In the genomic region with DNA sequence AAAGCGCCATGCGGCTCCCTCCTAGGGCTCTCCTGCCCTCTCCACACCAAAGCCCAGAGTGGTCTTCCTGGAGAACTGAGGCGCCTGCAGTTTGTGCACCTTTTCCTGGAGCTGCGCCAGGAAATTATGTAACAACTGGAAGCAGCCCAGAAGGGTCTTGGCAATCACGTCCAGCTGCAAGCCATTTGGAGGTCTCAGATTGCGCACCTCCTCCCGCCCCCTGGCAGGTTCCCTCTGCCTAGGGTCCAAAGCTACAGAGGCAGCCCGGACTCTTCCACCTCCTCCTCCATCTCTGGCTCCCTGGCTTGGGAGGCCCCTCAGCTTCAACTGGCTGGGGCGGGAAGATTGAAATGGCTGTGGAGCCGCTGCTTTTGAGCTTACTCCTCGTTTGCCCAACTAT, we compare ENCODE assay signal across 16 cellular contexts. TPM values are rescaled to one million over a fixed set of nuclear protein-coding genes. Genes with fewer than 3 reads are reported as not detected.
DNase-seq lines count a peak whose midpoint lies in the region; ATAC-seq and TF ChIP-seq lines count a peak whose summit lies in the region.
"Had no signal": no experiment of that assay in that cellular context is flagged by ENCODE, and none has a peak within 500 bp of the region (broad histone marks: within the 10 kb centered on the region; RNA-seq: fewer than 3 reads in every experiment).

No MANE protein-coding gene starts in this region.

- POLR2A ChIA-PET in PC-9 (lab: Charles Lee; ENCODE audit: unreplicated experiment) = no interaction called here

- H3K9me3 ChIP-seq in PC-9 (ENCODE audit: insufficient read depth, low read depth) (no peaks in the 10 kb centered on the region), lower lobe of right lung (no peaks in the 10 kb centered on the region), upper lobe of left lung (no peaks in the 10 kb centered on the region)
- H3K9me3 ChIP-seq: right lobe of liver had no signal

- H3F3A ChIP-seq in PC-9 (ENCODE audit: insufficient read depth, low read depth) = peaks cover 6% of the 10 kb centered on the region

- no peaks in the 10 kb centered on the region for H3K4me1 Mint-ChIP-seq in endothelial cell (ENCODE audit: unreplicated experiment)

- no peaks in the 10 kb centered on the region for H4K20me1 ChIP-seq in PC-9 (ENCODE audit: insufficient read depth)

- no peak for ATAC-seq in left cardiac atrium
- ATAC-seq in left ventricle myocardium superior = no peak
- no peak for ATAC-seq in lower lobe of right lung
- ATAC-seq in upper lobe of left lung (ENCODE audit: low FRiP score in 2 of 2) = no peak

- intact Hi-C loops in left cardiac atrium (cut with DNase I) = no loop called here
- intact Hi-C loops in left ventricle myocardium superior (cut with micrococcal nuclease) = no loop called here
- intact Hi-C loops in PC-9 (cut with micrococcal nuclease; ENCODE audit: unreplicated experiment) = no loop called here
- intact Hi-C loops in lower lobe of right lung (cut with DNase I) = no loop called here

- no peak overlapping the region for H3K27ac Mint-ChIP-seq in endothelial cell (ENCODE audit: unreplicated experiment)
- H3K27ac Mint-ChIP-seq: stimulated activated naive B cell treated with anti-CD40 and anti-IgM and Interleukin-4, amounts not matched to agents 10 μg/mL and 1 μg/mL and 100 μg/mL, for 72 hours had no signal

- peak overlapping the region; percentile 88; the same call in 1 of the 2 replicates for H3K4me3 ChIP-seq in PC-9
- peak overlapping the region; percentile 70 for H3K4me3 ChIP-seq in lower lobe of right lung
- H3K4me3 ChIP-seq in upper lobe of left lung = peak overlapping the region in 1 of 4 donors; percentile 60

- no peaks in the 10 kb centered on the region for H3K9me3 Mint-ChIP-seq in endothelial cell (ENCODE audit: unreplicated experiment)
- H3K9me3 Mint-ChIP-seq: stimulated activated naive B cell treated with anti-CD40 and anti-IgM and Interleukin-4, amounts not matched to agents 10 μg/mL and 1 μg/mL and 100 μg/mL, for 72 hours had no signal

- H3K79me2 ChIP-seq in PC-9 (ENCODE audit: low read depth) = no peaks in the 10 kb centered on the region

- no peak for TF ChIP-seq POLR2A in upper lobe of left lung (IDR thresholded peaks at IDR 0.05)

- H3K27ac ChIP-seq in PC-9 (no peak overlapping the region), lower lobe of right lung (peak overlapping the region; percentile 92), upper lobe of left lung (peak overlapping the region in 3 of 4 donors; percentile 87 to 91 (median 87))
- H3K27ac ChIP-seq: foreskin keratinocyte, HL-60 had no signal

- no peaks in the 10 kb centered on the region for H3K27me3 ChIP-seq in PC-9 (ENCODE audit: insufficient read depth, low read depth)
- peaks cover 13% of the 10 kb centered on the region for H3K27me3 ChIP-seq in lower lobe of right lung (ENCODE audit: low read depth)
- peaks cover 0 to 6% (median 0%) of the 10 kb centered on the region in 4 donors for H3K27me3 ChIP-seq in upper lobe of left lung
- H3K27me3 ChIP-seq: right lobe of liver had no signal

- H2AFZ ChIP-seq in PC-9 = no peak overlapping the region

- CTCF ChIA-PET in PC-9 (lab: Charles Lee) = no interaction called here

- H3K36me3 Mint-ChIP-seq in endothelial cell (ENCODE audit: low read depth, unreplicated experiment) = no peaks in the 10 kb centered on the region
- H3K36me3 Mint-ChIP-seq: stimulated activated naive B cell treated with anti-CD40 and anti-IgM and Interleukin-4, amounts not matched to agents 10 μg/mL and 1 μg/mL and 100 μg/mL, for 72 hours had no signal

- H3K36me3 ChIP-seq in PC-9 (ENCODE audit: low read depth) (no peaks in the 10 kb centered on the region), lower lobe of right lung (no peaks in the 10 kb centered on the region), upper lobe of left lung (no peaks in the 10 kb centered on the region)
- H3K36me3 ChIP-seq: right lobe of liver had no signal

- peaks cover 20% of the 10 kb centered on the region for H3K4me1 ChIP-seq in PC-9 (replicated peaks; ENCODE audit: insufficient read depth)
- H3K4me1 ChIP-seq in lower lobe of right lung = peaks cover 17% of the 10 kb centered on the region
- H3K4me1 ChIP-seq in upper lobe of left lung = peaks cover 14 to 29% (median 23%) of the 10 kb centered on the region in 4 donors

- DNase-seq in left cardiac atrium (peak; percentile 20), left ventricle myocardium superior (no peak), PC-9 (no peak), lower lobe of right lung (no peak), upper lobe of left lung (no peak), endothelial cell (ENCODE audit: low spot score) (no peak), COLO829 (ENCODE audit: low spot score) (no peak)
- DNase-seq in stimulated activated naive CD4-positive, alpha-beta T cell (lab: John Stamatoyannopoulos, UW) = no peak
- DNase-seq: activated CD4-positive, CD25-positive, alpha-beta regulatory T cell treated with anti-CD3 and anti-CD28 coated beads, Interleukin-2, amount 50 U/mL, for 72 hours; effector CD4-positive, alpha-beta T cell; Kasumi-1; stimulated activated CD4-positive, alpha-beta T cell treated with anti-CD3 and anti-CD28 coated beads, Interleukin-4, amount 100 ng/mL, for 4 hours; stimulated activated naive B cell treated with anti-CD40 and anti-IgM and Interleukin-4, amounts not matched to agents 10 μg/mL and 1 μg/mL and 100 μg/mL, for 72 hours had no signal

- no peaks in the 10 kb centered on the region for H3K9me2 ChIP-seq in PC-9 (ENCODE audit: insufficient read depth)

- H3K4me3 Mint-ChIP-seq in endothelial cell (ENCODE audit: unreplicated experiment) = no peak overlapping the region

- TF ChIP-seq CTCF in PC-9 (conservative IDR thresholded peaks at IDR 0.05) (no peak), lower lobe of right lung (IDR thresholded peaks at IDR 0.05) (no peak), upper lobe of left lung (IDR thresholded peaks at IDR 0.05) (no peak), endothelial cell (IDR thresholded peaks at IDR 0.05; ENCODE audit: unreplicated experiment) (no peak)

- H3K27me3 Mint-ChIP-seq in endothelial cell (ENCODE audit: unreplicated experiment) = peaks cover 2% of the 10 kb centered on the region

- 35 to 40% methylated on average over 9 to 11 of the region's 11 CpGs for WGBS in upper lobe of left lung, 2 donors

- no peak for TF ChIP-seq EP300 in upper lobe of left lung (IDR thresholded peaks at IDR 0.05)

- H3K4me2 ChIP-seq in PC-9 = peak overlapping the region; percentile 84; the same call in 1 of the 2 replicates

- no TSS peak for BruUV-seq in PC-9 (replicated peaks; lab: Mats Ljungman, UMichigan)

RNA-seq across cellular contexts. Expression of a gene that starts 34.0 kb away (rescaled TPM):
- total RNA-seq in left cardiac atrium (under 1 TPM in 1 of 2 donors, not detected in 1; 0.29 TPM), left ventricle myocardium superior (0.69 TPM), PC-9 (2021) (1.5 TPM in 1 of 2 replicates, not detected in the other), lower lobe of right lung (630 TPM), upper lobe of left lung (100 to 1,000 TPM; 339 to 906 (median 589) TPM), endothelial cell (ENCODE audit: unreplicated experiment) (0.31 TPM)

Comparison
In these comparisons a context has a peak if more than half of its experiments do, and no peak if none do; other contexts are left out.
1. RNA of a gene that starts 34.0 kb away (total RNA-seq): 339 to 906 TPM in upper lobe of left lung and 630 TPM in lower lobe of right lung (single experiment); 0.69 TPM in left ventricle myocardium superior (single experiment), 0.31 TPM in endothelial cell (single experiment), 0.29 TPM in left cardiac atrium and 1.5 TPM in PC-9; every median in the first group is over 100 times any median in the second.